In the genomic region with DNA sequence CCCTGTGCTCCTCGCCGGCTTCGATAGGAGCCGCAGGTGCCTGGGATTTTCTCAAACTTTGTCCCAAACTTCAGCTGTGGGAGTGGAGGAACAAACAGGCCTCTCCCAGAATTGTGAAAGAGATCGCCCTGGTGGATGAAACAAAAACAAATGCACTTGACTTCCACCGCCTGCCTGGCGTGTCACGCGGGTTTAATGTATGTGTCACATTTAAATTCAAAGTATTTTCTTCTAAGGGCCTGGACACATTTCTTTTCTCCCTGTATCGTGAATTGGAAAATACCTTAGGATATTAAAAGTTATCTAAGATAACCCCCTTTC, we compare ENCODE assay signal across 8 cellular contexts. TPM values are rescaled to one million over a fixed set of nuclear protein-coding genes. Genes with fewer than 3 reads are reported as not detected.
DNase-seq lines count a peak whose midpoint lies in the region; ATAC-seq, FAIRE-seq and TF ChIP-seq lines count a peak whose summit lies in the region.

No MANE protein-coding gene starts in this region.

- FAIRE-seq in GM12891 (lab: Jason Lieb, UNC): no peak

- DNase-seq in activated T-cell treated with anti-CD3 and anti-CD28 coated beads for 4 hours (peak; percentile 27), NAMALWA (ENCODE audit: low spot score) (peak; percentile 89), left cardiac atrium (no peak), skeletal muscle cell (ENCODE audit: low read depth) (no peak), GM12891 (ENCODE audit: insufficient read length, low spot score) (no peak)
- DNase-seq in activated T-cell treated with anti-CD3 and anti-CD28 coated beads, Interleukin-2, amount 50 U/mL, for 1 hour: no peak
- DNase-seq in activated naive CD4-positive, alpha-beta T cell treated with anti-CD3 and anti-CD28 coated beads, Interleukin-2, amount 50 U/mL, for 16 hours: peak; percentile 47

- peak; percentile 18 for ATAC-seq in HG02610 (IDR thresholded peaks at IDR 0.05; ENCODE audit: unreplicated experiment)
- ATAC-seq in left cardiac atrium: peak; percentile 2 to 12

- no peak for TF ChIP-seq POLR2A in GM12891 (IDR thresholded peaks at IDR 0.05; ENCODE audit: low read depth, low read length)

- intact Hi-C loops in left cardiac atrium (cut with DNase I): loop anchor here in 1 of 2 donors (5.0 kb wide), 1 partner anchor 37 kb away; no protein-coding TSS in a partner anchor

- peak overlapping the region; percentile 92 for H3K4me3 ChIP-seq in skeletal muscle cell (ENCODE audit: low read depth, low read length)

TF ChIP-seq in GM12891, 5 proteins besides CTCF, POLR2A, EP300 and RAD21:
- TF ChIP-seq TAF1 (IDR thresholded peaks at IDR 0.05; ENCODE audit: low read depth, low read length) (no peak), SPI1 (IDR thresholded peaks at IDR 0.05; ENCODE audit: low read depth, low read length) (no peak), PAX5 (IDR thresholded peaks at IDR 0.05; ENCODE audit: insufficient read depth, low read length, severe bottlenecking) (no peak), POLR2AphosphoS5 (IDR thresholded peaks at IDR 0.05; ENCODE audit: low read depth, low read length) (no peak), POU2F2 (IDR thresholded peaks at IDR 0.05; ENCODE audit: low read depth, low read length) (no peak)

RNA-seq across cellular contexts. Expression of a gene that starts 0.7 kb away (rescaled TPM):
- total RNA-seq in left cardiac atrium: 10 to 100 TPM; 25.1 to 26.8 TPM
- polyA plus RNA-seq in GM12891 (2012; ENCODE audit: low read depth, missing spikeins): 2.3 TPM

Comparison
In these comparisons a context has a peak if more than half of its experiments do, and no peak if none do; other contexts are left out.
1. DNase-seq: peak in activated T-cell treated with anti-CD3 and anti-CD28 coated beads for 4 hours (single experiment), NAMALWA (single experiment) and activated naive CD4-positive, alpha-beta T cell treated with anti-CD3 and anti-CD28 coated beads, Interleukin-2, amount 50 U/mL, for 16 hours (single experiment); none in activated T-cell treated with anti-CD3 and anti-CD28 coated beads, Interleukin-2, amount 50 U/mL, for 1 hour (single experiment), left cardiac atrium (single experiment), skeletal muscle cell (single experiment) and GM12891 (single experiment).